In the genomic region with DNA sequence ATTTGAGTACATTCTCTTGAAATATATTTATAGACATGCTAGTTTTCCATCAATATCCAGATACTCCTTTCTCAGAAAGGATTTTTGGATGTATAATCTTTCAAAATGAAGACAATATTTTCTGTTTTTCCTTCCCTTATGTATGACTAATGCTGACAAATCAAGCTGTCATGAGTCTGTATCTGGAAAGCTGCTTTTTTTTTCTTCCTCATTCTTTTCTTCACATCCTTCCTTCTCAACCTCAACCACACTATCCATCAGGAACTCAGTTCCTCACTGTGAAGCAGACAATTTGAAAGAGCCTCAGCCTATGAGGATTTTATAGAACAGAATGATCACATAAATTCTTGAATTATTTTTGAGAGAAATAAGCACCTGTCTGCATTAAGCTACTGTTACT, we compare ENCODE assay signal across 18 cellular contexts.
A peak's percentile ranks its signal among the peaks of the same experiment; 100 is the strongest.
DNase-seq lines count a peak whose midpoint lies in the region; ATAC-seq and FAIRE-seq lines count a peak whose summit lies in the region.
"Had no signal": no experiment of that assay in that cellular context is flagged by ENCODE, and none has a peak within 500 bp of the region (broad histone marks: within the 10 kb centered on the region; RNA-seq: fewer than 3 reads in every experiment).

No MANE protein-coding gene starts in this region.

- peak overlapping the region; percentile 13 for H3K27ac ChIP-seq in caudate nucleus (ENCODE audit: low read depth, low read length)
- H3K27ac ChIP-seq: C4-2B, KMS-11, Peyer's patch had no signal

- peak; percentile 76 for FAIRE-seq in RCC 7860 (lab: Jason Lieb, UNC)

- no peak for ATAC-seq in HG03432 (IDR thresholded peaks at IDR 0.05; ENCODE audit: unreplicated experiment)

- DNase-seq in HT1080 (ENCODE audit: low read depth), result peak; percentile 71
- DNase-seq in RCC 7860 (ENCODE audit: low spot score), result peak; percentile 42
- DNase-seq in caudate nucleus (lab: John Stamatoyannopoulos, UW), result no peak
- DNase-seq in kidney glomerular epithelial cell (lab: John Stamatoyannopoulos, UW), result peak; percentile 18
- DNase-seq in NCI-H128 (lab: John Stamatoyannopoulos, UW; ENCODE audit: unreplicated experiment), result no peak
- DNase-seq in hippocampal formation (lab: John Stamatoyannopoulos, UW), result no peak
- no peak for DNase-seq in activated CD4-positive, alpha-beta T cell treated with anti-CD3 and anti-CD28 coated beads for 4 hours
- DNase-seq: ACHN, AML-193, DND-41, NCI-H1048, NCI-H146, NCI-H2081 treated with DMSO at 0.1 percent for 48 hours, Peyer's patch, SHP77 treated with DMSO at 0.1 percent for 48 hours had no signal

Comparison
In these comparisons a context has a peak if more than half of its experiments do, and no peak if none do; other contexts are left out.
1. DNase-seq: peak in HT1080 (single experiment), RCC 7860 (single experiment) and kidney glomerular epithelial cell (single experiment); none in caudate nucleus (0 of 61), NCI-H128 (single experiment), hippocampal formation (0 of 2) and activated CD4-positive, alpha-beta T cell treated with anti-CD3 and anti-CD28 coated beads for 4 hours (0 of 2).